In the genomic region with DNA sequence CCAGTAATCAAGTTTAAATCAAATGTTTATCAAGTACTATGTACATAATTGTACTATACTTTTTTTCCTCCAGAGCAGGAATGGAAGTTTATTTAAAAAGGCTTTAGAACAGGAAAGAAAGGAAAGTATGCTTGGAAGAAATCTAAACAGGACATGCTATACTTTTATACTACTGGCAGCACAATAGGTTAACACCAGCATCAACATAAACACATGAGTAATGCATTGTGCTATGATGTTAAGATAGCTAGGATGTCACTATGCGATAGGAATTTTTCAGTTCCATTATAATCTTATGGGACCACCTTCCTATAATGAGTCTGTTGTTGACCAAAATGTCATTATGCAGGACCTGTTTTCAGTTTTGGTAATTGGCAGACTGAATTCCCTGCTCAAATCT, we compare ENCODE assay signal across 31 cellular contexts. TPM values are rescaled to one million over a fixed set of nuclear protein-coding genes. Genes with fewer than 3 reads are reported as not detected.
"Had no signal": no experiment of that assay in that cellular context is flagged by ENCODE, and none has a peak within 500 bp of the region (broad histone marks: within the 10 kb centered on the region; RNA-seq: fewer than 3 reads in every experiment).

No MANE protein-coding gene starts in this region.

- H3K9me3 Mint-ChIP-seq: activated CD4-positive, alpha-beta T cell treated with anti-CD3 and anti-CD28 coated beads, Interleukin-2, amount 10 ng/mL, durations not matched to agents 24 days and 14 days; T-helper 1 cell treated with Interleukin-12 subunit alpha and Interleukin-12 subunit beta and Interleukin-4 antibody, amounts not matched to agents 30 μg/mL and 1 μg/mL, for 36 hours had no signal

- H3K27me3 ChIP-seq: brain microvascular endothelial cell, cardiac muscle cell, MG63, SJCRH30 had no signal

- H3K4me2 ChIP-seq: KMS-11 had no signal

- H3K4me1 ChIP-seq: SJCRH30 had no signal

- H3K9me3 ChIP-seq: MG63, SJCRH30 had no signal

- FAIRE-seq: astrocyte had no signal

- H3K27me3 Mint-ChIP-seq: activated CD4-positive, alpha-beta memory T cell treated with anti-CD3 and anti-CD28 coated beads for 36 hours; activated CD4-positive, alpha-beta T cell treated with anti-CD3 and anti-CD28 coated beads, Interleukin-2, amount 10 ng/mL, durations not matched to agents 24 days and 14 days; activated naive CD8-positive, alpha-beta T cell treated with anti-CD3 and anti-CD28 coated beads, Interleukin-2, amount 50 U/mL, for 24 hours had no signal

- H3K4me3 ChIP-seq: cardiac muscle cell, MG63, SJCRH30 had no signal

- H3K27ac Mint-ChIP-seq: activated CD4-positive, alpha-beta memory T cell treated with anti-CD3 and anti-CD28 coated beads for 36 hours; activated CD4-positive, alpha-beta T cell treated with anti-CD3 and anti-CD28 coated beads, Interleukin-2, amount 10 ng/mL, durations not matched to agents 24 days and 14 days; activated naive CD4-positive, alpha-beta T cell treated with anti-CD3 and anti-CD28 coated beads, Interleukin-2, amount 50 U/mL, for 72 hours; activated naive CD8-positive, alpha-beta T cell treated with anti-CD3 and anti-CD28 coated beads, Interleukin-2, amount 50 U/mL, for 24 hours; T-helper 1 cell treated with Interleukin-12 subunit alpha and Interleukin-12 subunit beta and Interleukin-4 antibody, amounts not matched to agents 30 μg/mL and 1 μg/mL, for 36 hours; WTC11 had no signal

- H3K36me3 ChIP-seq: brain microvascular endothelial cell, cardiac muscle cell, MG63, SJCRH30 had no signal

- H3K9ac ChIP-seq: KMS-11 had no signal

- ATAC-seq: activated naive CD4-positive, alpha-beta T cell treated with anti-CD3 and anti-CD28 coated beads, Interleukin-2, amount 50 U/mL, for 72 hours; activated naive CD8-positive, alpha-beta T cell treated with anti-CD3 and anti-CD28 coated beads, Interleukin-2, amount 50 U/mL, for 24 hours; activated T-cell treated with anti-CD3 and anti-CD28 coated beads, Interleukin-2, amount 50 U/mL, for 4 hours; Right ventricle myocardium inferior; WTC11 had no signal

- H3K27ac ChIP-seq: brain microvascular endothelial cell, cardiac muscle cell, KMS-11, SJCRH30 had no signal

- H3K4me1 Mint-ChIP-seq: activated CD4-positive, alpha-beta T cell treated with anti-CD3 and anti-CD28 coated beads, Interleukin-2, amount 10 ng/mL, durations not matched to agents 24 days and 14 days; activated naive CD8-positive, alpha-beta T cell treated with anti-CD3 and anti-CD28 coated beads, Interleukin-2, amount 50 U/mL, for 24 hours; WTC11 had no signal

- H3K4me3 Mint-ChIP-seq: activated CD4-positive, alpha-beta memory T cell treated with anti-CD3 and anti-CD28 coated beads for 36 hours; activated CD4-positive, alpha-beta T cell treated with anti-CD3 and anti-CD28 coated beads, Interleukin-2, amount 10 ng/mL, durations not matched to agents 24 days and 14 days; activated naive CD8-positive, alpha-beta T cell treated with anti-CD3 and anti-CD28 coated beads, Interleukin-2, amount 50 U/mL, for 24 hours; activated T-cell treated with anti-CD3 and anti-CD28 coated beads, Interleukin-2, amount 50 U/mL, for 4 hours; T-helper 1 cell treated with Interleukin-12 subunit alpha and Interleukin-12 subunit beta and Interleukin-4 antibody, amounts not matched to agents 30 μg/mL and 1 μg/mL, for 36 hours; WTC11 had no signal

- DNase-seq: activated CD4-positive, alpha-beta memory T cell treated with anti-CD3 and anti-CD28 coated beads for 36 hours; activated CD4-positive, alpha-beta T cell treated with anti-CD3 and anti-CD28 coated beads for 1 hour; activated CD4-positive, alpha-beta T cell treated with anti-CD3 and anti-CD28 coated beads, Interleukin-2, amount 10 ng/mL, durations not matched to agents 24 days and 14 days; activated CD8-positive, alpha-beta memory T cell treated with anti-CD3 and anti-CD28 coated beads for 24 hours; activated effector memory CD4-positive, alpha-beta T cell treated with anti-CD3 and anti-CD28 coated beads, Interleukin-2, amount 50 U/mL, for 16 hours; activated naive CD4-positive, alpha-beta T cell treated with Interleukin-2 at 50 U/mL for 16 hours; activated naive CD8-positive, alpha-beta T cell treated with anti-CD3 and anti-CD28 coated beads, Interleukin-2, amount 50 U/mL, for 24 hours; activated T-cell treated with anti-CD3 and anti-CD28 coated beads, Interleukin-2, amount 50 U/mL, for 4 hours; amygdala; brain microvascular endothelial cell; MG63; MV-4-11; NCI-H1092 treated with DMSO at 0.1 percent for 48 hours; NCI-H1417 treated with DMSO at 0.1 percent for 48 hours; NCI-H1694; NCI-H2029; NCI-H2107; NCI-H2171 treated with DMSO at 0.1 percent for 48 hours; NCI-H345; NCI-H510A; NCI-H526 treated with DMSO at 0.1 percent for 48 hours; NCI-H82; SJCRH30 had no signal

RNA-seq across cellular contexts. Expression of gene ANKS1B, which starts 41.5 kb away (rescaled TPM):
- total RNA-seq: RPMI7951 had no signal
